2 cellular contexts compared by ENCODE assay signal in the genomic region with DNA sequence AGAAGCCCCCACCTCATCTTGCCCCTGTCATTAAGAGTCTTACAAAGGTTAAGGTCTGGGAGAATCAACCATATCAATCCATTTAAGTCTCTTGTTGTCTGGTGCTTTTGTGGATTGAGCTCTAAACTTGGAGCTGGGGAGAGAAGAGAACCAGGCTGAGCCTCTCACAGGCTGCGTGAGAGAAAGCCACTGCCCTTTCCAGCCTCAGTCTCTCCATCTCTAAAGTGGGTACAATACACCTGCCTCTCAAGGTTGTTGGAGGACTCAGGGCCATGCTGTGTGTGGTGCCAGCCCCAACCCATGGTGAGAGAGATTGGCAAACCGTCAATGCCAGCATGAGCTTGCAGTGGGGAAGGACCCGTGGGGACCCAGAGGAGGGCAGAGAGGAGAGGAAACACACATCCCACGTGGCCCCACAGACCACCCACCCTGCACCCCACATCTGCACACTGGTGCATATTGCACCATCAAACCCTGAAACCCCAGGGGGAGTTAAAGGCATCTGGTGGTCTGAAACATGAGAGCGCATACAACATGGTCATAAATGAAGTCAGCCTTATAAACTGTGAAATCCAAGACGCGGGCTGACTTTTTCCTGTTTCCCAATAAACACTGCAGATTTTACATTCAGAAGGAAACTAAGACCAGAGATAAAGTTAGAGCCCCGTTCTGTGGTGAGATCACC.
TF ChIP-seq lines count a peak whose summit lies in the region.

No MANE protein-coding gene starts in this region.

TF ChIP-seq in GM23338, 12 proteins besides CTCF, POLR2A, EP300 and RAD21 (continues in another document):
- TF ChIP-seq EZH2 (IDR thresholded peaks at IDR 0.05; ENCODE audit: low read depth, unreplicated experiment) = no peak
- no peak for TF ChIP-seq STAT1 (IDR thresholded peaks at IDR 0.05; ENCODE audit: unreplicated experiment)
- TF ChIP-seq ZNF114 (CRISPR knock-in tag; IDR thresholded peaks at IDR 0.05) = no peak
- TF ChIP-seq ETS1 (IDR thresholded peaks at IDR 0.05) = no peak
- no peak for TF ChIP-seq ZNF462 (CRISPR knock-in tag; IDR thresholded peaks at IDR 0.05)
- no peak for TF ChIP-seq POLR2AphosphoS5 (IDR thresholded peaks at IDR 0.05; ENCODE audit: low read depth)
- no peak for TF ChIP-seq NANOG (IDR thresholded peaks at IDR 0.05; ENCODE audit: borderline replicate concordance)
- TF ChIP-seq REST (IDR thresholded peaks at IDR 0.05; ENCODE audit: unreplicated experiment) = no peak

TF ChIP-seq in K562, 482 proteins besides CTCF, POLR2A, EP300 and RAD21:
- no peak for TF ChIP-seq HDGF (IDR thresholded peaks at IDR 0.05)
- TF ChIP-seq RBM25 (IDR thresholded peaks at IDR 0.05; ENCODE audit: low read depth, low read length, severe bottlenecking) = peak; percentile 8
